ENCODE assay signal across 9 cellular contexts in the genomic region with DNA sequence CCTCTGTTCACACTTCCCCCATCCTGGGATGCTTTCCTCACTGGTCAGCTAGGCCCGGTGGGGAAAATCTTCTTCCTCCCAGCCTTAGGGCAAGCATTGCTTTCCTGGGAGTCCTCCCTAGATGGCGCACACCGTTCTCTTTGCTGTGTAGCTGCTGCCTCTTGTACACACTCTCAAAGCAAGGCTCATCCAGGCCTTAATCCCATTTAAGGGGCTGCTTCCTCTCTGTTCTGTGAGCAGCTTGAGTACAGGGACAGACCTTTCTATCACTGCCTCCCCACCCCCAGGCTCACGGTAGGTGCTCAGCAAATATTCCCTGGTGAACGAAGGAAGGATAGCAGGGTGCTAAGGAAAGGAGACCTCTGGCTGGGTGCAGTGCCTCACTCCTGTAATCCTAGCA. TPM values are rescaled to one million over a fixed set of nuclear protein-coding genes. Genes with fewer than 3 reads are reported as not detected.
A peak's percentile ranks its signal among the peaks of the same experiment; 100 is the strongest.
DNase-seq lines count a peak whose midpoint lies in the region; ATAC-seq, FAIRE-seq and TF ChIP-seq lines count a peak whose summit lies in the region.
"Had no signal": no experiment of that assay in that cellular context is flagged by ENCODE, and none has a peak within 500 bp of the region (broad histone marks: within the 10 kb centered on the region; RNA-seq: fewer than 3 reads in every experiment).

No MANE protein-coding gene starts in this region.

- CTCF ChIA-PET in H1 (lab: Charles Lee; ENCODE audit: partially characterized antibody) = interaction anchor here (0.6 to 3.8 kb wide), 13 partner anchors 9 to 518 kb away, joined by 3 to 21 read pairs (median 3); a partner anchor contains a TSS

- H3K36me3 ChIP-seq in cardiac muscle cell (no peaks in the 10 kb centered on the region), H1 (ENCODE audit: control insufficient read depth in 2 of 4, insufficient read depth in 4 of 4, low read length in 3 of 4) (no peaks in the 10 kb centered on the region)

- H3K4me3 ChIP-seq in cardiac muscle cell (no peak overlapping the region), H1 (ENCODE audit: extremely low read depth in 1 of 4, insufficient read depth in 2 of 4, low read depth in 3 of 4, low read length in 4 of 4) (no peak overlapping the region)

- TF ChIP-seq CTCF in cardiac muscle cell (IDR thresholded peaks at IDR 0.05; ENCODE audit: low read depth, low read length) = peak; percentile 62
- peak; percentile 56 to 77 (median 58) for TF ChIP-seq CTCF in H1 (IDR thresholded peaks at IDR 0.05; ENCODE audit: control extremely low read depth in 1 of 3, insufficient read depth in 1 of 3, low read depth in 1 of 3, low read length in 3 of 3)

- DNase-seq in cardiac muscle cell (ENCODE audit: low read depth in 1 of 2, low spot score in 1 of 2) (peak; percentile 59 to 63), Right ventricle myocardium inferior (ENCODE audit: missing footprints) (no peak), NCI-H82 (lab: John Stamatoyannopoulos, UW) (peak; percentile 97), H1 (ENCODE audit: low read depth in 1 of 2, low spot score in 2 of 2) (no peak), urothelium cell line (ENCODE audit: low spot score) (peak; percentile 35)
- DNase-seq: Right ventricle myocardium superior had no signal

- no peak for TF ChIP-seq EP300 in H1 (IDR thresholded peaks at IDR 0.05; ENCODE audit: borderline replicate concordance in 1 of 2, low read depth in 2 of 2, low read length in 2 of 2)

- TF ChIP-seq POLR2A in H1 (IDR thresholded peaks at IDR 0.05; ENCODE audit: control extremely low read depth in 1 of 2, low read depth in 2 of 2, low read length in 2 of 2) = no peak

- H2BK12ac ChIP-seq in H1 (ENCODE audit: low read depth, low read length) = no peak overlapping the region

- no peak overlapping the region for H2BK15ac ChIP-seq in H1 (ENCODE audit: low read length)

- H3K23me2 ChIP-seq in H1 (ENCODE audit: low read depth, low read length) = no peaks in the 10 kb centered on the region

- H2BK20ac ChIP-seq in H1 (ENCODE audit: low read length) = no peak overlapping the region

- no peak for ATAC-seq in Right ventricle myocardium inferior
- ATAC-seq in HG03432 (IDR thresholded peaks at IDR 0.05; ENCODE audit: unreplicated experiment) = no peak
- ATAC-seq in HG02610 (IDR thresholded peaks at IDR 0.05; ENCODE audit: unreplicated experiment) = no peak
- ATAC-seq in GM21390 (IDR thresholded peaks at IDR 0.05; ENCODE audit: unreplicated experiment) = no peak

- no peak overlapping the region for H4K91ac ChIP-seq in H1 (replicated peaks; ENCODE audit: insufficient read length, low read length)

- no peak overlapping the region for H3K4ac ChIP-seq in H1 (replicated peaks; ENCODE audit: insufficient read length, low read depth, low read length)

- no peak overlapping the region for H2AK5ac ChIP-seq in H1 (ENCODE audit: low read depth, low read length)

- H3K18ac ChIP-seq in H1 (ENCODE audit: extremely low read depth, low read length) = no peak overlapping the region

- no peak overlapping the region for H3K23ac ChIP-seq in H1 (ENCODE audit: insufficient read length)

- 61% methylated on average over 5 of the region's 5 CpGs; no CpG with 5 or more reads in 1 of the 2 experiments for WGBS in H1 (ENCODE audit: extremely low coverage in 1 of 2, insufficient coverage in 1 of 2, insufficient read length in 1 of 2, insufficient replicate concordance in 2 of 2, low coverage in 1 of 2, low lambda C conversion rate in 2 of 2, missing lambda C conversion rate in 1 of 2), 2 experiments

- H3K27me3 ChIP-seq in cardiac muscle cell = no peaks in the 10 kb centered on the region
- no peaks in the 10 kb centered on the region for H3K27me3 ChIP-seq in H1 (replicated peaks in 1 of 4; ENCODE audit: control insufficient read depth in 3 of 4, extremely low read depth in 1 of 4, insufficient read depth in 3 of 4, low read length in 3 of 4)

- POLR2A ChIA-PET in H1 (lab: Charles Lee; ENCODE audit: partially characterized antibody) = interaction anchor here (1.1 kb wide), 1 partner anchor 88 kb away, joined by 4 read pairs; a partner anchor contains a TSS

- H3K79me2 ChIP-seq in H1 (ENCODE audit: control insufficient read depth in 1 of 2, insufficient read depth in 2 of 2, low read length in 2 of 2) = no peaks in the 10 kb centered on the region

- H3K56ac ChIP-seq in H1 (replicated peaks; ENCODE audit: insufficient read length, low read depth, low read length) = no peak overlapping the region

- TF ChIP-seq RAD21 in H1 (IDR thresholded peaks at IDR 0.05 in 1 of 2, conservative IDR thresholded peaks at IDR 0.05 in 1 of 2; ENCODE audit: low read depth in 2 of 2, low read length in 2 of 2) = peak; percentile 46 to 54

- H3K79me1 ChIP-seq in H1 (ENCODE audit: low read depth, low read length) = no peaks in the 10 kb centered on the region

- FAIRE-seq in H1 (lab: Jason Lieb, UNC) (peak; percentile 62), urothelium cell line (lab: Jason Lieb, UNC) (no peak)

- no peak overlapping the region for H3K4me2 ChIP-seq in H1 (ENCODE audit: insufficient read depth in 1 of 2, low read depth in 2 of 2, low read length in 2 of 2)

- intact Hi-C loops in Right ventricle myocardium inferior (cut with DNase I) = no loop called here

- H3K9ac ChIP-seq in H1 (replicated peaks in 1 of 4; ENCODE audit: extremely low read depth in 1 of 4, low read depth in 3 of 4, low read length in 3 of 4) = no peak overlapping the region

- no peak overlapping the region for H2BK120ac ChIP-seq in H1 (replicated peaks; ENCODE audit: low read depth, low read length)

- H2AFZ ChIP-seq in H1 (ENCODE audit: low read length) = no peak overlapping the region

- H3K4me1 ChIP-seq in cardiac muscle cell (ENCODE audit: low read depth) (no peaks in the 10 kb centered on the region), H1 (replicated peaks in 1 of 4; ENCODE audit: control insufficient read depth in 3 of 4, insufficient read depth in 4 of 4, low read length in 3 of 4) (peaks cover 0 to 2% (median under 1%) of the 10 kb centered on the region in 4 experiments; a peak in 3 of 7 replicates)

- H3K27ac ChIP-seq in cardiac muscle cell (no peak overlapping the region), H1 (ENCODE audit: low read depth, low read length) (no peak overlapping the region)

- no peaks in the 10 kb centered on the region for H3K9me3 ChIP-seq in cardiac muscle cell (ENCODE audit: low read depth)
- no peaks in the 10 kb centered on the region for H3K9me3 ChIP-seq in H1 (ENCODE audit: insufficient read depth in 2 of 2, low read depth in 1 of 2, low read length in 1 of 2)

- no peak overlapping the region for H4K5ac ChIP-seq in H1 (ENCODE audit: insufficient read length, low read depth, low read length)

- H4K20me1 ChIP-seq in H1 (replicated peaks in 1 of 2; ENCODE audit: control insufficient read depth in 1 of 2, insufficient read depth in 2 of 2, low read length in 2 of 2) = peaks cover 0 to 2% of the 10 kb centered on the region in 2 experiments

- no peak overlapping the region for H3K14ac ChIP-seq in H1 (ENCODE audit: insufficient read length)

- no peak overlapping the region for H4K8ac ChIP-seq in H1 (ENCODE audit: extremely low read depth, insufficient read depth, low read length)

- no peak overlapping the region for H2BK5ac ChIP-seq in H1 (ENCODE audit: low read depth, low read length)

TF ChIP-seq in H1, 55 proteins besides CTCF, POLR2A, EP300 and RAD21 (continues in another document):
- TF ChIP-seq JUN (IDR thresholded peaks at IDR 0.05; ENCODE audit: low read depth, low read length) = no peak
- TF ChIP-seq TAF7 (optimal IDR thresholded peaks at IDR 0.05; ENCODE audit: borderline replicate concordance, low read depth, low read length) = no peak
- no peak for TF ChIP-seq SIRT6 (IDR thresholded peaks at IDR 0.05; ENCODE audit: low read length)
- TF ChIP-seq CEBPB (IDR thresholded peaks at IDR 0.05; ENCODE audit: low read depth, low read length) = no peak
- no peak for TF ChIP-seq CBX5 (IDR thresholded peaks at IDR 0.05; ENCODE audit: low read depth, low read length)
- TF ChIP-seq RBBP5 (IDR thresholded peaks at IDR 0.05; ENCODE audit: borderline replicate concordance, low read depth, low read length) = no peak
- TF ChIP-seq, protein P1, sequence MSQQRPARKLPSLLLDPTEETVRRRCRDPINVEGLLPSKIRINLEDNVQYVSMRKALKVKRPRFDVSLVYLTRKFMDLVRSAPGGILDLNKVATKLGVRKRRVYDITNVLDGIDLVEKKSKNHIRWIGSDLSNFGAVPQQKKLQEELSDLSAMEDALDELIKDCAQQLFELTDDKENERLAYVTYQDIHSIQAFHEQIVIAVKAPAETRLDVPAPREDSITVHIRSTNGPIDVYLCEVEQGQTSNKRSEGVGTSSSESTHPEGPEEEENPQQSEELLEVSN (IDR thresholded peaks at IDR 0.05) = no peak
- no peak for TF ChIP-seq ZNF274 (IDR thresholded peaks at IDR 0.05; ENCODE audit: borderline replicate concordance, extremely low read depth, low read length)
- no peak for TF ChIP-seq TAF1 (IDR thresholded peaks at IDR 0.05; ENCODE audit: low read depth, low read length)
- no peak for TF ChIP-seq HDAC6 (IDR thresholded peaks at IDR 0.05; ENCODE audit: low read depth, low read length)

RNA-seq across cellular contexts. Expression of a gene that starts 11.0 kb away (rescaled TPM):
- total RNA-seq in cardiac muscle cell (not detected in 2 replicates), Right ventricle myocardium inferior (0.32 TPM)
- polyA plus RNA-seq in cardiac muscle cell (0.86 TPM in 1 of 2 replicates, not detected in the other), H1 (2011; rRNA removed) (7.1 and 11.5 TPM in 2 replicates)
- 3.2 and 3.7 TPM in 2 replicates for total RNA-seq in H1 (2021; fragmentation: NEBNext Ultra II Directional; extraction: Animal tissue kit (Norgen Biotek cat#: 25700))
- polyA plus RNA-seq in H1 (2011; cell fraction: cytosol; rRNA removed) = 5.3 TPM
- polyA plus RNA-seq in H1 (2011; cell fraction: nucleus; rRNA removed) = 17.8 TPM
- 3.7 to 6.3 TPM (median 4.5 TPM) in 4 replicates for polyA plus RNA-seq in H1 (2012, experiment 1 of 2)
- polyA plus RNA-seq in H1 (2012, experiment 2 of 2) = 3.0 TPM
- 4.2 TPM for polyA plus RNA-seq in H1 (2013, experiment 1 of 2)
- polyA plus RNA-seq in H1 (2013, experiment 2 of 2) = 4.0 TPM
- polyA minus RNA-seq in H1 (2011; rRNA and poly(A)+ RNA removed) = 2.2 and 2.9 TPM in 2 replicates
- 3.4 TPM for polyA minus RNA-seq in H1 (2011; cell fraction: cytosol; rRNA and poly(A)+ RNA removed)
- 3.1 TPM for polyA minus RNA-seq in H1 (2011; cell fraction: nucleus; rRNA and poly(A)+ RNA removed)

RNA-seq across cellular contexts. Expression of a gene that starts 20.5 kb away (rescaled TPM):
- total RNA-seq in cardiac muscle cell = 38.4 and 51.5 TPM in 2 replicates
- polyA plus RNA-seq in cardiac muscle cell = 31.8 and 39.4 TPM in 2 replicates
- total RNA-seq in Right ventricle myocardium inferior = 17.8 TPM
- total RNA-seq in H1 (2021; fragmentation: NEBNext Ultra II Directional; extraction: Animal tissue kit (Norgen Biotek cat#: 25700)) = 33.7 and 33.9 TPM in 2 replicates
- polyA plus RNA-seq in H1 (2011; rRNA removed) = 30.3 and 40.2 TPM in 2 replicates
- 25.6 TPM for polyA plus RNA-seq in H1 (2011; cell fraction: cytosol; rRNA removed)
- 125 TPM for polyA plus RNA-seq in H1 (2011; cell fraction: nucleus; rRNA removed)
- polyA plus RNA-seq in H1 (2012, experiment 1 of 2) = 20.2 to 35.8 TPM (median 29.2 TPM) in 4 replicates
- polyA plus RNA-seq in H1 (2012, experiment 2 of 2) = 19.0 TPM
- polyA plus RNA-seq in H1 (2013, experiment 1 of 2) = 33.7 TPM
- 38.3 TPM for polyA plus RNA-seq in H1 (2013, experiment 2 of 2)
- 9.8 and 12.1 TPM in 2 replicates for polyA minus RNA-seq in H1 (2011; rRNA and poly(A)+ RNA removed)
- 23.4 TPM for polyA minus RNA-seq in H1 (2011; cell fraction: cytosol; rRNA and poly(A)+ RNA removed)
- polyA minus RNA-seq in H1 (2011; cell fraction: nucleus; rRNA and poly(A)+ RNA removed) = 23.0 TPM

Comparison
In these comparisons a context has a peak if more than half of its experiments do, and no peak if none do; other contexts are left out.
1. DNase-seq: peak in cardiac muscle cell (2 of 2), NCI-H82 (single experiment) and urothelium cell line (single experiment); none in Right ventricle myocardium inferior (single experiment) and H1 (0 of 2).